11 cellular contexts compared by ENCODE assay signal in genomic region chr10:5895804-5896203, GRCh38. TPM values are rescaled to one million over a fixed set of nuclear protein-coding genes. Genes with fewer than 3 reads are reported as not detected.
DNase-seq lines count a peak whose midpoint lies in the region; ATAC-seq, FAIRE-seq and TF ChIP-seq lines count a peak whose summit lies in the region.
"Had no signal": no experiment of that assay in that cellular context is flagged by ENCODE, and none has a peak within 500 bp of the region (broad histone marks: within the 10 kb centered on the region; RNA-seq: fewer than 3 reads in every experiment).

No MANE protein-coding gene starts in this region.

- H3K27ac Mint-ChIP-seq in activated T-cell treated with anti-CD3 and anti-CD28 coated beads, Interleukin-2, amount 50 U/mL, for 24 hours = peak overlapping the region; percentile 70
- no peak overlapping the region for H3K27ac Mint-ChIP-seq in neural progenitor cell

- no peaks in the 10 kb centered on the region for H3K27me3 Mint-ChIP-seq in activated T-cell treated with anti-CD3 and anti-CD28 coated beads, Interleukin-2, amount 50 U/mL, for 24 hours
- H3K27me3 Mint-ChIP-seq in neural progenitor cell (ENCODE audit: insufficient read depth, low read depth) = no peaks in the 10 kb centered on the region
- H3K27me3 Mint-ChIP-seq: stimulated activated naive CD8-positive, alpha-beta T cell treated with anti-CD3 and anti-CD28 coated beads, Interleukin-15, amount 100 ng/mL, for 72 hours had no signal

- H3K9me3 Mint-ChIP-seq in activated T-cell treated with anti-CD3 and anti-CD28 coated beads, Interleukin-2, amount 50 U/mL, for 24 hours = peaks cover 7% of the 10 kb centered on the region
- no peaks in the 10 kb centered on the region for H3K9me3 Mint-ChIP-seq in neural progenitor cell

- peaks cover 25% of the 10 kb centered on the region for H3K4me1 ChIP-seq in neural progenitor cell

- no peak for TF ChIP-seq CTCF in neural progenitor cell (IDR thresholded peaks at IDR 0.05)

- peaks cover 78% of the 10 kb centered on the region for H3K36me3 Mint-ChIP-seq in activated T-cell treated with anti-CD3 and anti-CD28 coated beads, Interleukin-2, amount 50 U/mL, for 24 hours (ENCODE audit: low read depth)
- peaks cover 32% of the 10 kb centered on the region for H3K36me3 Mint-ChIP-seq in neural progenitor cell

- no peak overlapping the region for H2AFZ ChIP-seq in neural progenitor cell (replicated peaks)

- no peak for TF ChIP-seq POLR2A in H54 (IDR thresholded peaks at IDR 0.05; ENCODE audit: low read depth, low read length)

- no peaks in the 10 kb centered on the region for H3K9me3 ChIP-seq in neural progenitor cell (ENCODE audit: low read depth)

- H3K4me3 ChIP-seq in neural progenitor cell = no peak overlapping the region

- peak; percentile 71 for ATAC-seq in GM21529 (IDR thresholded peaks at IDR 0.05; ENCODE audit: unreplicated experiment)
- peak; percentile 58 for ATAC-seq in HG03558 (IDR thresholded peaks at IDR 0.05; ENCODE audit: extremely low read depth, unreplicated experiment)
- no peak for ATAC-seq in HG03139 (IDR thresholded peaks at IDR 0.05; ENCODE audit: unreplicated experiment)
- ATAC-seq: stimulated activated naive CD8-positive, alpha-beta T cell treated with anti-CD3 and anti-CD28 coated beads, Interleukin-15, amount 100 ng/mL, for 72 hours had no signal

- H3K9ac ChIP-seq in neural progenitor cell = no peak overlapping the region

- peaks cover 16% of the 10 kb centered on the region for H3F3A ChIP-seq in neural progenitor cell (ENCODE audit: low read depth)

- peak overlapping the region; percentile 44 for H3K4me2 ChIP-seq in neural progenitor cell

- H3K4me3 Mint-ChIP-seq in activated T-cell treated with anti-CD3 and anti-CD28 coated beads, Interleukin-2, amount 50 U/mL, for 24 hours = no peak overlapping the region
- no peak overlapping the region for H3K4me3 Mint-ChIP-seq in neural progenitor cell

- H3K36me3 ChIP-seq in neural progenitor cell = no peaks in the 10 kb centered on the region

- H3K27me3 ChIP-seq in neural progenitor cell = no peaks in the 10 kb centered on the region

- H3K79me2 ChIP-seq in neural progenitor cell (ENCODE audit: low read depth) = peaks cover 92% of the 10 kb centered on the region

- H3K4me1 Mint-ChIP-seq in activated T-cell treated with anti-CD3 and anti-CD28 coated beads, Interleukin-2, amount 50 U/mL, for 24 hours (ENCODE audit: low read depth) = peaks cover 59% of the 10 kb centered on the region
- peaks cover 16% of the 10 kb centered on the region for H3K4me1 Mint-ChIP-seq in neural progenitor cell

- peaks cover 64% of the 10 kb centered on the region for H4K20me1 ChIP-seq in neural progenitor cell (ENCODE audit: low read depth)

- peak overlapping the region; percentile 79 for H3K27ac ChIP-seq in neural progenitor cell

- no peak for FAIRE-seq in H54 (lab: Jason Lieb, UNC)
- FAIRE-seq: H1 had no signal

- DNase-seq in activated T-cell treated with anti-CD3 and anti-CD28 coated beads, Interleukin-2, amount 50 U/mL, for 24 hours = no peak
- no peak for DNase-seq in activated T-cell treated with anti-CD3 and anti-CD28 coated beads, Interleukin-2, amount 50 U/mL, for 1 hour
- peak; percentile 21 for DNase-seq in neural progenitor cell (ENCODE audit: low spot score)
- DNase-seq in H54 (ENCODE audit: insufficient read length, low spot score) = no peak
- no peak for DNase-seq in amygdala (lab: John Stamatoyannopoulos, UW)
- DNase-seq: NCI-H1930; stimulated activated naive CD8-positive, alpha-beta T cell treated with anti-CD3 and anti-CD28 coated beads, Interleukin-15, amount 100 ng/mL, for 72 hours had no signal

RNA-seq across cellular contexts. Expression of gene FBH1, which starts 5.8 kb away (rescaled TPM):
- 37.7 and 59.6 TPM in 2 replicates for total RNA-seq in neural progenitor cell (ENCODE audit: low replicate concordance)

RNA-seq across cellular contexts. Expression of gene ANKRD16, which starts 6.1 kb away (rescaled TPM):
- total RNA-seq in neural progenitor cell (ENCODE audit: low replicate concordance) = 5.9 and 18.1 TPM in 2 replicates
